In genomic region chr1:204455063-204455830, GRCh38 we compare ENCODE assay signal across 16 cellular contexts. TPM values are rescaled to one million over a fixed set of nuclear protein-coding genes. Genes with fewer than 3 reads are reported as not detected.
DNase-seq lines count a peak whose midpoint lies in the region; ATAC-seq lines count a peak whose summit lies in the region.
"Had no signal": no experiment of that assay in that cellular context is flagged by ENCODE, and none has a peak within 500 bp of the region (broad histone marks: within the 10 kb centered on the region; RNA-seq: fewer than 3 reads in every experiment).

No MANE protein-coding gene starts in this region.

- no peak overlapping the region for H3K9ac ChIP-seq in subcutaneous abdominal adipose tissue (ENCODE audit: low read length in 5 of 5)

- H3K9me3 Mint-ChIP-seq in activated T-cell treated with anti-CD3 and anti-CD28 coated beads, Interleukin-2, amount 50 U/mL, for 24 hours, result no peaks in the 10 kb centered on the region
- no peaks in the 10 kb centered on the region for H3K9me3 Mint-ChIP-seq in activated T-helper 17 cell treated with anti-CD3 and anti-CD28 coated beads, Interleukin-2, amount 50 U/mL, for 72 hours
- H3K9me3 Mint-ChIP-seq: activated naive CD4-positive, alpha-beta T cell treated with anti-CD3 and anti-CD28 coated beads for 36 hours had no signal

- peaks cover 5 to 84% (median 70%) of the 10 kb centered on the region in 5 donors for H3K36me3 ChIP-seq in subcutaneous abdominal adipose tissue (ENCODE audit: control insufficient read depth in 5 of 5, insufficient read depth in 5 of 5, low read length in 5 of 5)

- H3K27me3 ChIP-seq in subcutaneous abdominal adipose tissue (ENCODE audit: control insufficient read depth in 5 of 5, insufficient read depth in 4 of 5, low read length in 5 of 5), result no peaks in the 10 kb centered on the region
- H3K27me3 ChIP-seq: left lung had no signal

- peaks cover under 1 to 69% (median 12%) of the 10 kb centered on the region in 5 donors for H3K4me1 ChIP-seq in subcutaneous abdominal adipose tissue (ENCODE audit: control insufficient read depth in 5 of 5, insufficient read depth in 5 of 5, low read length in 5 of 5)

- H3K27ac Mint-ChIP-seq in activated T-cell treated with anti-CD3 and anti-CD28 coated beads, Interleukin-2, amount 50 U/mL, for 24 hours, result peak overlapping the region; percentile 51
- peak overlapping the region; percentile 36 for H3K27ac Mint-ChIP-seq in activated T-helper 17 cell treated with anti-CD3 and anti-CD28 coated beads, Interleukin-2, amount 50 U/mL, for 72 hours

- peak overlapping the region; percentile 46 for H3K27ac ChIP-seq in subcutaneous abdominal adipose tissue (ENCODE audit: low read depth, low read length)
- H3K27ac ChIP-seq: skin epidermis had no signal

- no peak overlapping the region for H3K4me3 Mint-ChIP-seq in activated T-cell treated with anti-CD3 and anti-CD28 coated beads, Interleukin-2, amount 50 U/mL, for 24 hours
- H3K4me3 Mint-ChIP-seq in activated T-helper 17 cell treated with anti-CD3 and anti-CD28 coated beads, Interleukin-2, amount 50 U/mL, for 72 hours, result no peak overlapping the region
- H3K4me3 Mint-ChIP-seq: activated naive CD4-positive, alpha-beta T cell treated with anti-CD3 and anti-CD28 coated beads for 36 hours had no signal

- no peaks in the 10 kb centered on the region for H3K27me3 Mint-ChIP-seq in activated T-cell treated with anti-CD3 and anti-CD28 coated beads, Interleukin-2, amount 50 U/mL, for 24 hours
- no peaks in the 10 kb centered on the region for H3K27me3 Mint-ChIP-seq in activated T-helper 17 cell treated with anti-CD3 and anti-CD28 coated beads, Interleukin-2, amount 50 U/mL, for 72 hours

- peaks cover 42% of the 10 kb centered on the region for H3K36me3 Mint-ChIP-seq in activated T-cell treated with anti-CD3 and anti-CD28 coated beads, Interleukin-2, amount 50 U/mL, for 24 hours (ENCODE audit: low read depth)
- peaks cover 66% of the 10 kb centered on the region for H3K36me3 Mint-ChIP-seq in activated T-helper 17 cell treated with anti-CD3 and anti-CD28 coated beads, Interleukin-2, amount 50 U/mL, for 72 hours (ENCODE audit: low read depth)

- H3K4me3 ChIP-seq in subcutaneous abdominal adipose tissue (ENCODE audit: low read depth in 1 of 5, low read length in 5 of 5), result no peak overlapping the region
- H3K4me3 ChIP-seq: left lung, skin epidermis had no signal

- H3K9me3 ChIP-seq in subcutaneous abdominal adipose tissue (ENCODE audit: control insufficient read depth in 5 of 5, low read length in 5 of 5), result no peaks in the 10 kb centered on the region
- H3K9me3 ChIP-seq: left lung had no signal

- H3K4me1 Mint-ChIP-seq in activated T-cell treated with anti-CD3 and anti-CD28 coated beads, Interleukin-2, amount 50 U/mL, for 24 hours (ENCODE audit: low read depth), result peaks cover 26% of the 10 kb centered on the region
- peaks cover 21% of the 10 kb centered on the region for H3K4me1 Mint-ChIP-seq in activated T-helper 17 cell treated with anti-CD3 and anti-CD28 coated beads, Interleukin-2, amount 50 U/mL, for 72 hours

- ATAC-seq in activated T-helper 17 cell treated with anti-CD3 and anti-CD28 coated beads, Interleukin-2, amount 50 U/mL, for 72 hours (replicated peaks), result no peak
- no peak for ATAC-seq in HG03571 (IDR thresholded peaks at IDR 0.05; ENCODE audit: unreplicated experiment)
- ATAC-seq: left lung had no signal

- no peak for DNase-seq in activated T-cell treated with anti-CD3 and anti-CD28 coated beads, Interleukin-2, amount 50 U/mL, for 24 hours
- no peak for DNase-seq in activated T-cell treated with anti-CD3 and anti-CD28 coated beads, Interleukin-2, amount 50 U/mL, for 48 hours
- DNase-seq in iPS-NIHi11 (ENCODE audit: low spot score) (peak; percentile 78), NCI-H446 (lab: John Stamatoyannopoulos, UW) (no peak), DMS153 treated with DMSO at 0.1 percent for 48 hours (lab: John Stamatoyannopoulos, UW; ENCODE audit: unreplicated experiment) (no peak)
- DNase-seq: activated CD8-positive, alpha-beta memory T cell treated with anti-CD3 and anti-CD28 coated beads for 24 hours; activated naive CD4-positive, alpha-beta T cell treated with anti-CD3 and anti-CD28 coated beads for 36 hours; GOT3; left lung; NCI-H774; SHP77; T1000 had no signal

RNA-seq across cellular contexts. Expression of gene PIK3C2B, which starts 39.4 kb away (rescaled TPM):
- total RNA-seq in activated T-helper 17 cell treated with anti-CD3 and anti-CD28 coated beads, Interleukin-2, amount 50 U/mL, for 72 hours, result 10 to 100 TPM; 31.0 to 67.6 TPM

RNA-seq across cellular contexts. Expression of gene PPP1R15B, which starts 43.6 kb away (rescaled TPM):
- 10 to 100 TPM; 63.9 to 71.6 TPM for total RNA-seq in activated T-helper 17 cell treated with anti-CD3 and anti-CD28 coated beads, Interleukin-2, amount 50 U/mL, for 72 hours
